ENCODE assay signal across 8 cellular contexts in genomic region chr15:41116116-41116871, GRCh38. TPM values are rescaled to one million over a fixed set of nuclear protein-coding genes. Genes with fewer than 3 reads are reported as not detected.
DNase-seq lines count a peak whose midpoint lies in the region; ATAC-seq and TF ChIP-seq lines count a peak whose summit lies in the region.

INO80 (minus strand) TSS chr15:41116280; CDS start chr15:41096310, 19,970 bp downstream.

- DNase-seq in GM04503 (ENCODE audit: low read depth) (peak; percentile 85), NCI-H1092 (lab: John Stamatoyannopoulos, UW) (peak; percentile 97), glomerular endothelial cell (ENCODE audit: extremely low read depth, low read depth, low spot score) (peak; percentile 97), occipital lobe (lab: John Stamatoyannopoulos, UW) (peak; percentile 96)

- H3K36me3 Mint-ChIP-seq in activated naive CD4-positive, alpha-beta T cell treated with anti-CD3 and anti-CD28 coated beads, Interleukin-2, amount 50 U/mL, for 24 hours: peaks cover 4% of the 10 kb centered on the region

- H3K27ac ChIP-seq in temporal lobe (ENCODE audit: low read depth, low read length): peak within 1 kb of the TSS; percentile 73

- no peaks in the 10 kb centered on the region for H3K9me3 Mint-ChIP-seq in activated naive CD4-positive, alpha-beta T cell treated with anti-CD3 and anti-CD28 coated beads, Interleukin-2, amount 50 U/mL, for 24 hours

- no peaks in the 10 kb centered on the region for H3K27me3 Mint-ChIP-seq in activated naive CD4-positive, alpha-beta T cell treated with anti-CD3 and anti-CD28 coated beads, Interleukin-2, amount 50 U/mL, for 24 hours

- H3K4me3 Mint-ChIP-seq in activated naive CD4-positive, alpha-beta T cell treated with anti-CD3 and anti-CD28 coated beads, Interleukin-2, amount 50 U/mL, for 24 hours: peak within 1 kb of the TSS; percentile 98

- peak within 1 kb of the TSS; percentile 100 for H3K27ac Mint-ChIP-seq in activated naive CD4-positive, alpha-beta T cell treated with anti-CD3 and anti-CD28 coated beads, Interleukin-2, amount 50 U/mL, for 24 hours

- ATAC-seq in HG02571 (IDR thresholded peaks at IDR 0.05; ENCODE audit: unreplicated experiment) (peak; percentile 71), SK-N-SH treated with all-trans-retinoic acid at 6 μM for 48 hours (peak; percentile 90)

- peaks cover 24% of the 10 kb centered on the region for H3K4me1 Mint-ChIP-seq in activated naive CD4-positive, alpha-beta T cell treated with anti-CD3 and anti-CD28 coated beads, Interleukin-2, amount 50 U/mL, for 24 hours

TF ChIP-seq in SK-N-SH treated with all-trans-retinoic acid at 6 μM for 48 hours, 23 proteins besides CTCF, POLR2A, EP300 and RAD21:
- TF ChIP-seq GLIS3 (CRISPR knock-in tag; IDR thresholded peaks at IDR 0.05): 0 out of 2 replicates have a peak, but pooled peaks have one; percentile 70
- TF ChIP-seq ISL1 (CRISPR knock-in tag; IDR thresholded peaks at IDR 0.05): no peak

RNA-seq across cellular contexts. Expression of gene INO80, which starts in this region (rescaled TPM):
- total RNA-seq in glomerular endothelial cell (22.6 and 25.4 TPM in 2 replicates), occipital lobe (50.8 TPM), temporal lobe (30.0 TPM)

Comparison
In these comparisons a context has a peak if more than half of its experiments do, and no peak if none do; other contexts are left out.
1. Peak in every context shown above with its lines: DNase-seq, ATAC-seq and H3K27ac ChIP-seq.